Comparison of ENCODE assay signal across 1 cellular context in the genomic region with DNA sequence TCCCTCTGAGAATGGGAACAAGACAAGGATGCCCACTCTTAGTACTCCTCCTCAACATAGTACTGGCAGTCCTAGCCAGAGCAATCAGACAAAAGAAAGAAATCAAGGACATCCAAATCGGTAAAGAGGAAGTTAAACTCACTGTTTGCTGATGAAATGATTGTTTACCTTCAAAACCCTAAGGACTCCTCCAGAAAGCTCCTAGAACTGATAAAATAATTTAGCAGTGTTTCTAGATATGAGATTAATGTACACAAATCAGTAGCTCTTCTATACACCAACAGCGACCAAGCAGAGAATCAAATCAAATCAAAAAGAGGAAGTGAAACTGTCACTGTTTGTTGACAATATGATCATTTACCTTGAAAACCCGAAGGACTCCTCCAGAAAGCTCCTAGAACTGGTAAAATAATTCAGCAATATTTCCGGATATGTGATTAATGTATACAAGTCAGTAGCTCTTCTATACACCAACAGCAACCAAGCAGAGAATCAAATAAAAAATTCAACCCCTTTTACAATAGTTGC.
A peak's percentile ranks its signal among the peaks of the same experiment; 100 is the strongest.
TF ChIP-seq lines count a peak whose summit lies in the region.

No MANE protein-coding gene starts in this region.

TF ChIP-seq in GM12878, 131 proteins besides CTCF, POLR2A, EP300 and RAD21:
- TF ChIP-seq DPF2 (IDR thresholded peaks at IDR 0.05) (peak; percentile 95), BACH1 (IDR thresholded peaks at IDR 0.05; ENCODE audit: borderline replicate concordance) (peak; percentile 76; the same call in 1 of the 2 replicates), SPI1 (IDR thresholded peaks at IDR 0.05; ENCODE audit: borderline replicate concordance, insufficient read depth, low read depth, low read length) (peak; percentile 96), NFYA (IDR thresholded peaks at IDR 0.05; ENCODE audit: borderline replicate concordance, low read depth, low read length) (no peak), LARP7 (IDR thresholded peaks at IDR 0.05) (no peak), BMI1 (IDR thresholded peaks at IDR 0.05; ENCODE audit: borderline replicate concordance) (peak; percentile 55; the same call in 1 of the 2 replicates), MTA2 (IDR thresholded peaks at IDR 0.05; ENCODE audit: low read depth) (peak; percentile 79; the same call in 1 of the 2 replicates), IKZF2 (IDR thresholded peaks at IDR 0.05) (peak; percentile 74 to 75; a peak in 3 of 4 replicates), EZH2 (IDR thresholded peaks at IDR 0.05; ENCODE audit: borderline replicate concordance, control insufficient read depth, low read depth, low read length) (no peak), RELB (IDR thresholded peaks at IDR 0.05; ENCODE audit: low read depth) (peak; percentile 36; the same call in 1 of the 2 replicates), BRCA1 (IDR thresholded peaks at IDR 0.05; ENCODE audit: low read depth, low read length) (no peak), MLLT1 (IDR thresholded peaks at IDR 0.05) (0 out of 2 replicates have a peak, but pooled peaks have one; percentile 44), NBN (IDR thresholded peaks at IDR 0.05) (peak; percentile 68; the same call in 1 of the 2 replicates), ATF7 (IDR thresholded peaks at IDR 0.05; ENCODE audit: low read depth) (peak; percentile 58; the same call in 1 of the 2 replicates), MEF2B (IDR thresholded peaks at IDR 0.05; ENCODE audit: partially characterized antibody, poor library complexity, severe bottlenecking) (peak; percentile 38), IKZF1 (conservative IDR thresholded peaks at IDR 0.05) (peak; percentile 71), ATF3 (IDR thresholded peaks at IDR 0.05; ENCODE audit: borderline replicate concordance, extremely low read depth, low read depth, low read length) (no peak), IRF4 (IDR thresholded peaks at IDR 0.05; ENCODE audit: low read depth, low read length) (peak; percentile 67; the same call in 1 of the 2 replicates), ZNF24 (IDR thresholded peaks at IDR 0.05) (peak; percentile 44; the same call in 1 of the 2 replicates), NR2F1 (conservative IDR thresholded peaks at IDR 0.05) (peak; percentile 39; the same call in 1 of the 2 replicates), CHD4 (IDR thresholded peaks at IDR 0.05) (no peak), NKRF (conservative IDR thresholded peaks at IDR 0.05) (0 out of 2 replicates have a peak, but pooled peaks have one; percentile 9), JUNB (IDR thresholded peaks at IDR 0.05) (no peak)
- TF ChIP-seq, protein P1, sequence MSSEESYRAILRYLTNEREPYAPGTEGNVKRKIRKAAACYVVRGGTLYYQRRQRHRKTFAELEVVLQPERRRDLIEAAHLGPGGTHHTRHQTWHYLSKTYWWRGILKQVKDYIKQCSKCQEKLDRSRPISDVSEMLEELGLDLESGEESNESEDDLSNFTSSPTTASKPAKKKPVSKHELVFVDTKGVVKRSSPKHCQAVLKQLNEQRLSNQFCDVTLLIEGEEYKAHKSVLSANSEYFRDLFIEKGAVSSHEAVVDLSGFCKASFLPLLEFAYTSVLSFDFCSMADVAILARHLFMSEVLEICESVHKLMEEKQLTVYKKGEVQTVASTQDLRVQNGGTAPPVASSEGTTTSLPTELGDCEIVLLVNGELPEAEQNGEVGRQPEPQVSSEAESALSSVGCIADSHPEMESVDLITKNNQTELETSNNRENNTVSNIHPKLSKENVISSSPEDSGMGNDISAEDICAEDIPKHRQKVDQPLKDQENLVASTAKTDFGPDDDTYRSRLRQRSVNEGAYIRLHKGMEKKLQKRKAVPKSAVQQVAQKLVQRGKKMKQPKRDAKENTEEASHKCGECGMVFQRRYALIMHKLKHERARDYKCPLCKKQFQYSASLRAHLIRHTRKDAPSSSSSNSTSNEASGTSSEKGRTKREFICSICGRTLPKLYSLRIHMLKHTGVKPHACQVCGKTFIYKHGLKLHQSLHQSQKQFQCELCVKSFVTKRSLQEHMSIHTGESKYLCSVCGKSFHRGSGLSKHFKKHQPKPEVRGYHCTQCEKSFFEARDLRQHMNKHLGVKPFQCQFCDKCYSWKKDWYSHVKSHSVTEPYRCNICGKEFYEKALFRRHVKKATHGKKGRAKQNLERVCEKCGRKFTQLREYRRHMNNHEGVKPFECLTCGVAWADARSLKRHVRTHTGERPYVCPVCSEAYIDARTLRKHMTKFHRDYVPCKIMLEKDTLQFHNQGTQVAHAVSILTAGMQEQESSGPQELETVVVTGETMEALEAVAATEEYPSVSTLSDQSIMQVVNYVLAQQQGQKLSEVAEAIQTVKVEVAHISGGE (CRISPR knock-in tag; IDR thresholded peaks at IDR 0.05): no peak
